ENCODE assay signal across 14 cellular contexts in genomic region chr6:148193063-148193680, GRCh38.
DNase-seq lines count a peak whose midpoint lies in the region; ATAC-seq, FAIRE-seq and TF ChIP-seq lines count a peak whose summit lies in the region.
"Had no signal": no experiment of that assay in that cellular context is flagged by ENCODE, and none has a peak within 500 bp of the region (broad histone marks: within the 10 kb centered on the region; RNA-seq: fewer than 3 reads in every experiment).

No MANE protein-coding gene starts in this region.

- H4K20me1 ChIP-seq in PC-3 (ENCODE audit: low read length): no peaks in the 10 kb centered on the region

- H3K9me3 ChIP-seq in PC-3 (ENCODE audit: low read length) (no peaks in the 10 kb centered on the region), esophagus (ENCODE audit: control insufficient read depth in 2 of 2, insufficient read depth in 1 of 2, low read depth in 1 of 2, low read length in 1 of 2) (peaks cover 0 to 4% of the 10 kb centered on the region in 2 donors), testis (no peaks in the 10 kb centered on the region)
- H3K9me3 ChIP-seq: ascending aorta had no signal

- H3K79me2 ChIP-seq in PC-3 (ENCODE audit: low read length): no peaks in the 10 kb centered on the region

- no peak for FAIRE-seq in urothelium cell line (lab: Jason Lieb, UNC)
- FAIRE-seq: H1 had no signal

- TF ChIP-seq CTCF in PC-3 (conservative IDR thresholded peaks at IDR 0.05; ENCODE audit: low read depth, low read length): no peak
- TF ChIP-seq CTCF in testis (IDR thresholded peaks at IDR 0.05): no peak

- H3K4me2 ChIP-seq in PC-3 (ENCODE audit: low read length): peak overlapping the region; percentile 83

- DNase-seq in PC-3 (peak; percentile 72), mucosa of gallbladder (ENCODE audit: low spot score) (peak; percentile 60), urothelium cell line (ENCODE audit: low spot score) (peak; percentile 25), SHP77 treated with DMSO at 0.1 percent for 48 hours (lab: John Stamatoyannopoulos, UW) (no peak), NCI-H1092 (lab: John Stamatoyannopoulos, UW) (no peak), testis (no peak)
- DNase-seq: activated gamma-delta T cell; dermis blood vessel endothelial cell; DND-41; NCI-H2227 treated with DMSO at 0.1 percent for 48 hours; stimulated activated naive CD8-positive, alpha-beta T cell treated with anti-CD3 and anti-CD28 coated beads, Interleukin-15, Interleukin-2, amounts not matched to agents 100 U/mL and 50 U/mL, for 24 hours had no signal

- H3K27ac ChIP-seq in PC-3 (ENCODE audit: low read length) (peak overlapping the region; percentile 89), esophagus (ENCODE audit: low read depth in 2 of 2, low read length in 1 of 2) (peak overlapping the region; percentile 80 to 91), testis (no peak overlapping the region)
- H3K27ac ChIP-seq: ascending aorta had no signal

- peaks cover 5% of the 10 kb centered on the region for H3F3A ChIP-seq in PC-3 (ENCODE audit: low read length, unreplicated experiment)

- intact Hi-C loops in PC-3 (cut with micrococcal nuclease): loop anchor here (2.0 to 10.0 kb wide), 2 partner anchors 152 to 248 kb away; partner anchors contain the start of gene SASH1
- intact Hi-C loops in testis (cut with DNase I; ENCODE audit: low total_unique reads): no loop called here

- no TSS peak for BruUV-seq in PC-3 (replicated peaks; lab: Mats Ljungman, UMichigan)

- no peaks in the 10 kb centered on the region for H3K9me2 ChIP-seq in PC-3 (replicated peaks; ENCODE audit: low read length)

- POLR2A ChIA-PET in PC-3 (lab: Charles Lee; ENCODE audit: unreplicated experiment): no interaction called here

- no peak for TF ChIP-seq POLR2A in testis (IDR thresholded peaks at IDR 0.05)

- H3K4me1 ChIP-seq in PC-3 (ENCODE audit: insufficient read depth, low read length) (peaks cover 41% of the 10 kb centered on the region), esophagus (ENCODE audit: control insufficient read depth in 2 of 2, insufficient read depth in 2 of 2, low read length in 1 of 2) (peaks cover 0 to 9% of the 10 kb centered on the region in 2 donors), testis (peaks cover 12% of the 10 kb centered on the region)

- peak; percentile 23 for ATAC-seq in PC-3
- ATAC-seq: stimulated activated naive CD8-positive, alpha-beta T cell treated with anti-CD3 and anti-CD28 coated beads, Interleukin-15, Interleukin-2, amounts not matched to agents 100 U/mL and 50 U/mL, for 24 hours had no signal

- peak overlapping the region; percentile 24 for H2AFZ ChIP-seq in PC-3 (ENCODE audit: low read length)

- WGBS in esophagus, 2 donors: 42 to 54% methylated on average over 5 of the region's 5 CpGs
- 86 to 93% methylated on average over 5 of the region's 5 CpGs for WGBS in testis, 2 donors

- peak overlapping the region; percentile 40 for H3K9ac ChIP-seq in PC-3 (ENCODE audit: low read length)

- CTCF ChIA-PET in PC-3 (lab: Charles Lee): interaction anchor here (1.6 to 2.1 kb wide), 2 partner anchors 13 to 57 kb away, joined by 3 to 18 read pairs; no protein-coding TSS in a partner anchor

- H3K4me3 ChIP-seq in PC-3 (ENCODE audit: low read length) (peak overlapping the region; percentile 58; the same call in 1 of the 2 replicates), esophagus (ENCODE audit: low read depth in 1 of 2, low read length in 2 of 2) (peak overlapping the region in 1 of 2 donors; percentile 42), testis (no peak overlapping the region)
- H3K4me3 ChIP-seq: ascending aorta had no signal

- H3K27me3 ChIP-seq in PC-3 (ENCODE audit: low read length) (no peaks in the 10 kb centered on the region), esophagus (ENCODE audit: control insufficient read depth in 1 of 2, insufficient read depth in 2 of 2, low read length in 2 of 2) (no peaks in the 10 kb centered on the region), testis (no peaks in the 10 kb centered on the region)
- H3K27me3 ChIP-seq: ascending aorta had no signal

- H3K36me3 ChIP-seq in PC-3 (ENCODE audit: low read depth, low read length) (no peaks in the 10 kb centered on the region), esophagus (ENCODE audit: control insufficient read depth in 2 of 2, insufficient read depth in 2 of 2, low read length in 1 of 2) (no peaks in the 10 kb centered on the region), testis (ENCODE audit: low read depth, missing control alignments) (no peaks in the 10 kb centered on the region)
- H3K36me3 ChIP-seq: ascending aorta had no signal

Comparison
In these comparisons a context has a peak if more than half of its experiments do, and no peak if none do; other contexts are left out.
1. DNase-seq: peak in PC-3 (single experiment), mucosa of gallbladder (single experiment) and urothelium cell line (single experiment); none in SHP77 treated with DMSO at 0.1 percent for 48 hours (single experiment), NCI-H1092 (single experiment) and testis (single experiment).
2. H3K27ac ChIP-seq: peak in PC-3 (single experiment) and esophagus (2 of 2); none in testis (0 of 2).